Comparison of ENCODE assay signal across 10 cellular contexts in the genomic region with DNA sequence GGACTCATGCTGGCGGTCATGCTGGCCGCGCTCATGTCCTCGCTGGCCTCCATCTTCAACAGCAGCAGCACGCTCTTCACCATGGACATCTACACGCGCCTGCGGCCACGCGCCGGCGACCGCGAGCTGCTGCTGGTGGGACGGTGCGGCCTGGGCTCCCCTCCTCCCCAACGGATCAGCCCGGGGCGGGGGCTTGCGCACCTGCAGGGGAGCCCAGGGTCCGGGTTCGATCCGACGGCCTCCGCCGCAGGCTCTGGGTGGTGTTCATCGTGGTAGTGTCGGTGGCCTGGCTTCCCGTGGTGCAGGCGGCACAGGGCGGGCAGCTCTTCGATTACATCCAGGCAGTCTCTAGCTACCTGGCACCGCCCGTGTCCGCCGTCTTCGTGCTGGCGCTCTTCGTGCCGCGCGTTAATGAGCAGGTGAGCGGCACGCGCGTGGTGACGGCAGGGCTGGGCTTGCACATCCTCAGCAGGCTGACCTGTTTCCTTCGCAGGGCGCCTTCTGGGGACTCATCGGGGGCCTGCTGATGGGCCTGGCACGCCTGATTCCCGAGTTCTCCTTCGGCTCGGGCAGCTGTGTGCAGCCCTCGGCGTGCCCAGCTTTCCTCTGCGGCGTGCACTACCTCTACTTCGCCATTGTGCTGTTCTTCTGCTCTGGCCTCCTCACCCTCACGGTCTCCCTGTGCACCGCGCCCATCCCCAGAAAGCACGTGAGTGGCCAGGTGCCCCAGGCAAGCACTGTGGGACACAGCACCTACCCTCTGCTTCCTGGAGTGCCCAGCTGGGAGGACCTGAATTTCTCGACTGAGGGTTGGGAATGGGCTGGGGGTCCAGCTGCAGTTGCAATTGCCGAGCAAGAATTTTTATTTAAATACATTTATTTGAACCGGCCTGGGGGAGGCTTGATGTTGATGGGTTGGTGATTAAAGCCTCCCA. TPM values are rescaled to one million over a fixed set of nuclear protein-coding genes. Genes with fewer than 3 reads are reported as not detected.
DNase-seq lines count a peak whose midpoint lies in the region; ATAC-seq and TF ChIP-seq lines count a peak whose summit lies in the region.
"Had no signal": no experiment of that assay in that cellular context is flagged by ENCODE, and none has a peak within 500 bp of the region (broad histone marks: within the 10 kb centered on the region; RNA-seq: fewer than 3 reads in every experiment).

No MANE protein-coding gene starts in this region.

- no peaks in the 10 kb centered on the region for H3K9me3 ChIP-seq in aorta (ENCODE audit: control insufficient read depth, low read length)

- peak overlapping the region; percentile 42 for H3K56ac ChIP-seq in mesendoderm (ENCODE audit: low read length)

- no peaks in the 10 kb centered on the region for H3K79me2 ChIP-seq in mesendoderm (ENCODE audit: control insufficient read depth, insufficient read depth, low read length)

- no peak overlapping the region for H3K27ac Mint-ChIP-seq in stimulated activated naive CD8-positive, alpha-beta T cell treated with anti-CD3 and anti-CD28 coated beads, Interleukin-15, Interleukin-2, amounts not matched to agents 100 ng/mL and 50 ng/mL, for 24 hours

- H2BK120ac ChIP-seq in mesendoderm (ENCODE audit: low read depth, low read length) = no peak overlapping the region

- no peaks in the 10 kb centered on the region for H3K27me3 Mint-ChIP-seq in stimulated activated naive CD8-positive, alpha-beta T cell treated with anti-CD3 and anti-CD28 coated beads, Interleukin-15, Interleukin-2, amounts not matched to agents 100 ng/mL and 50 ng/mL, for 24 hours

- H3K27me3 ChIP-seq in dorsolateral prefrontal cortex (peaks cover 0 to 11% (median 0%) of the 10 kb centered on the region in 45 donors), mesendoderm (ENCODE audit: insufficient read depth, low read length, poor library complexity) (peaks cover 12% of the 10 kb centered on the region), aorta (ENCODE audit: control insufficient read depth in 1 of 2, insufficient read depth in 2 of 2, low read length in 1 of 2) (no peaks in the 10 kb centered on the region)

- intact Hi-C loops in dorsolateral prefrontal cortex (cut with DNase I) (no loop called here), aorta (cut with DNase I) (no loop called here)

- no peak overlapping the region for H2BK5ac ChIP-seq in mesendoderm (ENCODE audit: low read length)

- peak overlapping the region; percentile 85 for H3K4me2 ChIP-seq in mesendoderm (ENCODE audit: low read length)

- no peak overlapping the region for H3K4ac ChIP-seq in mesendoderm (ENCODE audit: low read depth, low read length)

- no peak overlapping the region for H4K5ac ChIP-seq in mesendoderm (ENCODE audit: low read length)

- no peak overlapping the region for H4K8ac ChIP-seq in mesendoderm (ENCODE audit: low read depth, low read length)

- peaks cover 5% of the 10 kb centered on the region for H3K4me1 Mint-ChIP-seq in stimulated activated naive CD8-positive, alpha-beta T cell treated with anti-CD3 and anti-CD28 coated beads, Interleukin-15, Interleukin-2, amounts not matched to agents 100 ng/mL and 50 ng/mL, for 24 hours (ENCODE audit: low read depth)

- H2BK15ac ChIP-seq in mesendoderm (replicated peaks; ENCODE audit: low read depth) = no peak overlapping the region

- H3K23ac ChIP-seq in mesendoderm (ENCODE audit: low read length) = no peak overlapping the region

- TF ChIP-seq CTCF in dorsolateral prefrontal cortex (IDR thresholded peaks at IDR 0.05 in 54 of 56, conservative IDR thresholded peaks at IDR 0.05 in 2 of 56; ENCODE audit: low read depth in 1 of 56, partially characterized antibody in 56 of 56) = no peak

- H3K9me3 Mint-ChIP-seq in stimulated activated naive CD8-positive, alpha-beta T cell treated with anti-CD3 and anti-CD28 coated beads, Interleukin-15, Interleukin-2, amounts not matched to agents 100 ng/mL and 50 ng/mL, for 24 hours = no peaks in the 10 kb centered on the region
- H3K9me3 Mint-ChIP-seq: neural crest cell had no signal

- no peak for DNase-seq in stimulated activated naive CD8-positive, alpha-beta T cell treated with anti-CD3 and anti-CD28 coated beads, Interleukin-15, Interleukin-2, amounts not matched to agents 100 U/mL and 50 U/mL, for 24 hours
- no peak for DNase-seq in dorsolateral prefrontal cortex
- no peak for DNase-seq in mesendoderm
- DNase-seq in aorta = peak; percentile 52 to 81
- no peak for DNase-seq in occipital lobe (lab: John Stamatoyannopoulos, UW)
- DNase-seq: GDM1 had no signal

- H3K79me1 ChIP-seq in mesendoderm (ENCODE audit: low read length) = no peaks in the 10 kb centered on the region

- H3K4me1 ChIP-seq in mesendoderm (ENCODE audit: control insufficient read depth, low read depth, low read length) = no peaks in the 10 kb centered on the region
- H3K4me1 ChIP-seq in aorta (ENCODE audit: control insufficient read depth in 1 of 2, insufficient read depth in 2 of 2, low read length in 2 of 2) = no peaks in the 10 kb centered on the region

- H3K36me3 Mint-ChIP-seq in stimulated activated naive CD8-positive, alpha-beta T cell treated with anti-CD3 and anti-CD28 coated beads, Interleukin-15, Interleukin-2, amounts not matched to agents 100 ng/mL and 50 ng/mL, for 24 hours (ENCODE audit: low read depth) = peaks cover 17% of the 10 kb centered on the region

- H2AK5ac ChIP-seq in mesendoderm (ENCODE audit: low read length) = no peak overlapping the region

- H3K9ac ChIP-seq in mesendoderm (ENCODE audit: low read length) = no peak overlapping the region

- H3K27ac ChIP-seq in dorsolateral prefrontal cortex (peak overlapping the region in 1 of 59 donors; percentile 52), mesendoderm (ENCODE audit: low read depth, low read length) (no peak overlapping the region), aorta (ENCODE audit: low read depth in 1 of 2, low read length in 2 of 2) (no peak overlapping the region)

- H3K36me3 ChIP-seq in mesendoderm (ENCODE audit: control insufficient read depth, insufficient read depth, low read length) (no peaks in the 10 kb centered on the region), aorta (ENCODE audit: control insufficient read depth in 1 of 2, insufficient read depth in 2 of 2, low read length in 1 of 2) (no peaks in the 10 kb centered on the region)

- ATAC-seq in stimulated activated naive CD8-positive, alpha-beta T cell treated with anti-CD3 and anti-CD28 coated beads, Interleukin-15, Interleukin-2, amounts not matched to agents 100 U/mL and 50 U/mL, for 24 hours = no peak
- ATAC-seq in aorta (ENCODE audit: low FRiP score) = peak; percentile 3
- ATAC-seq in GM18858 (IDR thresholded peaks at IDR 0.05; ENCODE audit: unreplicated experiment) = no peak
- no peak for ATAC-seq in HG03108 (IDR thresholded peaks at IDR 0.05; ENCODE audit: unreplicated experiment)

- H3K4me3 ChIP-seq in dorsolateral prefrontal cortex (peak overlapping the region in 54 of 59 donors; percentile 46 to 83 (median 63)), mesendoderm (ENCODE audit: low read length) (no peak overlapping the region), aorta (ENCODE audit: low read length in 2 of 2) (no peak overlapping the region)

- peak overlapping the region; percentile 43 for H3K4me3 Mint-ChIP-seq in stimulated activated naive CD8-positive, alpha-beta T cell treated with anti-CD3 and anti-CD28 coated beads, Interleukin-15, Interleukin-2, amounts not matched to agents 100 ng/mL and 50 ng/mL, for 24 hours

- WGBS in mesendoderm (ENCODE audit: extremely low coverage, insufficient coverage, low lambda C conversion rate) = no CpG with 5 or more reads among the region's 66 CpGs
- WGBS in aorta, 2 donors = 50 to 51% methylated on average over 66 of the region's 66 CpGs

- H3K18ac ChIP-seq in mesendoderm (ENCODE audit: low read length) = no peak overlapping the region

RNA-seq across cellular contexts. Expression of a gene that starts 6.0 kb away (rescaled TPM):
- total RNA-seq in dorsolateral prefrontal cortex (1 to 10 TPM in 5 of 120 experiments, under 1 TPM in 48, not detected in 67; 0.17 to 1.8 (median 0.48) TPM), aorta (under 1 TPM; 0.24 to 0.65 TPM), occipital lobe (0.62 TPM)
- polyA plus RNA-seq in mesendoderm (2013, experiment 1 of 2) = 0.01 TPM
- polyA plus RNA-seq in mesendoderm (2013, experiment 2 of 2) = not detected
- 1 to 10 TPM in 1 of 2 donors, not detected in 1; 2.3 TPM for polyA plus RNA-seq in aorta
- total RNA-seq: neural crest cell had no signal

RNA-seq across cellular contexts. Expression of a gene that starts 16.9 kb away (rescaled TPM):
- 10 to 100 TPM in 12 of 120 experiments, 1 to 10 TPM in 108; 1.7 to 19.5 (median 4.9) TPM for total RNA-seq in dorsolateral prefrontal cortex
- polyA plus RNA-seq in mesendoderm (2013, experiment 1 of 2) = 4.1 TPM
- 4.7 TPM for polyA plus RNA-seq in mesendoderm (2013, experiment 2 of 2)
- 100 to 1,000 TPM; 166 to 240 TPM for total RNA-seq in aorta
- 100 to 1,000 TPM; 124 to 232 TPM for polyA plus RNA-seq in aorta
- 3.7 TPM for total RNA-seq in occipital lobe

RNA-seq across cellular contexts. Expression of a gene that starts 19.3 kb away (rescaled TPM):
- total RNA-seq in dorsolateral prefrontal cortex = 10 to 100 TPM; 29.1 to 91.6 (median 63.9) TPM
- polyA plus RNA-seq in mesendoderm (2013, experiment 1 of 2) = 12.4 TPM
- 12.2 TPM for polyA plus RNA-seq in mesendoderm (2013, experiment 2 of 2)
- 10 to 100 TPM; 50.6 to 62.4 TPM for total RNA-seq in aorta
- polyA plus RNA-seq in aorta = 10 to 100 TPM; 15.3 to 71.7 TPM
- total RNA-seq in occipital lobe = 34.5 TPM

RNA-seq across cellular contexts. Expression of a gene that starts 29.6 kb away (rescaled TPM):
- total RNA-seq in dorsolateral prefrontal cortex (10 to 100 TPM; 10.4 to 21.8 (median 15.2) TPM), aorta (1 to 10 TPM; 7.9 to 9.7 TPM), occipital lobe (8.4 TPM)
- 6.4 TPM for polyA plus RNA-seq in mesendoderm (2013, experiment 1 of 2)
- polyA plus RNA-seq in mesendoderm (2013, experiment 2 of 2) = 6.8 TPM
- polyA plus RNA-seq in aorta = 10 to 100 TPM in 1 of 2 donors, 1 to 10 TPM in 1; 2.1 to 14.1 TPM

RNA-seq across cellular contexts. Expression of a gene that starts 38.8 kb away (rescaled TPM):
- 1 to 10 TPM in 6 of 120 experiments, under 1 TPM in 1, not detected in 113; 1.00 to 4.3 (median 1.5) TPM for total RNA-seq in dorsolateral prefrontal cortex
- polyA plus RNA-seq in mesendoderm (2013, experiment 1 of 2) = 1.5 TPM
- polyA plus RNA-seq in mesendoderm (2013, experiment 2 of 2) = 1.3 TPM
- total RNA-seq in aorta = 1 to 10 TPM in 1 of 2 donors, not detected in 1; 4.7 TPM
- polyA plus RNA-seq in aorta = not detected
- 8.1 TPM for total RNA-seq in occipital lobe
- total RNA-seq: neural crest cell had no signal

Comparison
In these comparisons a context has a peak if more than half of its experiments do, and no peak if none do; other contexts are left out.
1. DNase-seq: peak in aorta (2 of 2); none in stimulated activated naive CD8-positive, alpha-beta T cell treated with anti-CD3 and anti-CD28 coated beads, Interleukin-15, Interleukin-2, amounts not matched to agents 100 U/mL and 50 U/mL, for 24 hours (single experiment), dorsolateral prefrontal cortex (0 of 10), mesendoderm (single experiment) and occipital lobe (single experiment).
2. H3K4me3 ChIP-seq: peak in dorsolateral prefrontal cortex (54 of 59); none in mesendoderm (single experiment) and aorta (0 of 2).
3. RNA of a gene that starts 16.9 kb away (total RNA-seq): 166 to 240 TPM in aorta; 1.7 to 19.5 TPM in dorsolateral prefrontal cortex and 3.7 TPM in occipital lobe (single experiment); every median in the first group is over 4 times any median in the second.